Comparison of ENCODE assay signal across 9 cellular contexts in genomic region chr10:23171232-23171876, GRCh38. TPM values are rescaled to one million over a fixed set of nuclear protein-coding genes. Genes with fewer than 3 reads are reported as not detected.
A peak's percentile ranks its signal among the peaks of the same experiment; 100 is the strongest.
DNase-seq lines count a peak whose midpoint lies in the region; ATAC-seq and TF ChIP-seq lines count a peak whose summit lies in the region.
"Had no signal": no experiment of that assay in that cellular context is flagged by ENCODE, and none has a peak within 500 bp of the region (broad histone marks: within the 10 kb centered on the region; RNA-seq: fewer than 3 reads in every experiment).

No MANE protein-coding gene starts in this region.

- H3K27ac Mint-ChIP-seq in H9 (no peak overlapping the region), progenitor cell of endocrine pancreas (no peak overlapping the region), immature natural killer cell (no peak overlapping the region)

- WGBS in H9 (ENCODE audit: extremely low coverage, insufficient read length, low lambda C conversion rate): no CpG with 5 or more reads among the region's 26 CpGs

- H3K36me3 Mint-ChIP-seq in H9 (ENCODE audit: insufficient read depth in 1 of 3, low read depth in 3 of 3) (no peaks in the 10 kb centered on the region), progenitor cell of endocrine pancreas (ENCODE audit: insufficient read depth) (peaks cover 7% of the 10 kb centered on the region), immature natural killer cell (no peaks in the 10 kb centered on the region)

- no peak overlapping the region for H3K23ac ChIP-seq in H9 (ENCODE audit: insufficient read length, low read depth, low read length)

- H3T11ph ChIP-seq in H9 (ENCODE audit: low read length): no peak overlapping the region

- no peaks in the 10 kb centered on the region for H3K4me1 ChIP-seq in H9 (ENCODE audit: insufficient read depth, low read length)

- no peak overlapping the region for H2BK15ac ChIP-seq in H9 (ENCODE audit: low read depth, low read length)

- no peak overlapping the region for H4K8ac ChIP-seq in H9 (replicated peaks; ENCODE audit: insufficient read length, low read depth, low read length)

- no peak overlapping the region for H4K5ac ChIP-seq in H9 (ENCODE audit: insufficient read length, low read depth, low read length)

- H3K27me3 Mint-ChIP-seq in H9 (ENCODE audit: low read depth) (peaks cover 97% of the 10 kb centered on the region), progenitor cell of endocrine pancreas (peaks cover 81% of the 10 kb centered on the region), immature natural killer cell (ENCODE audit: low read depth in 3 of 3) (peaks cover 8 to 38% (median 29%) of the 10 kb centered on the region in 3 donors)

- TF ChIP-seq CTCF in H9 (conservative IDR thresholded peaks at IDR 0.05): no peak
- TF ChIP-seq CTCF in fibroblast of pulmonary artery (IDR thresholded peaks at IDR 0.05; ENCODE audit: low read length, missing control alignments): no peak
- no peak for TF ChIP-seq CTCF in progenitor cell of endocrine pancreas (IDR thresholded peaks at IDR 0.05; ENCODE audit: unreplicated experiment)

- no peaks in the 10 kb centered on the region for H3K79me2 ChIP-seq in H9 (ENCODE audit: insufficient read depth, low read length)

- H3K18ac ChIP-seq in H9 (ENCODE audit: insufficient read length, low read depth, low read length): no peak overlapping the region

- H3K9me3 ChIP-seq in H9 (ENCODE audit: control insufficient read depth, low read depth, low read length): no peaks in the 10 kb centered on the region

- no peak overlapping the region for H3K4me2 ChIP-seq in H9 (ENCODE audit: insufficient read depth, insufficient read length, low read length)

- no peak overlapping the region for H2BK20ac ChIP-seq in H9 (ENCODE audit: low read depth, low read length, poor library complexity, severe bottlenecking)

- no peak overlapping the region for H3K14ac ChIP-seq in H9 (ENCODE audit: insufficient read depth, low read length)

- no peak overlapping the region for H2BK5ac ChIP-seq in H9 (ENCODE audit: insufficient read length, low read length)

- H3K4me1 Mint-ChIP-seq in H9 (peaks cover 5 to 15% of the 10 kb centered on the region in 2 experiments), progenitor cell of endocrine pancreas (ENCODE audit: low read depth) (peaks cover 19% of the 10 kb centered on the region), immature natural killer cell (no peaks in the 10 kb centered on the region)

- no peak overlapping the region for H3K4ac ChIP-seq in H9 (ENCODE audit: low read depth, low read length)

- no peak overlapping the region for H3K56ac ChIP-seq in H9 (ENCODE audit: insufficient read length, low read depth, low read length)

- peaks cover 76% of the 10 kb centered on the region for H3K27me3 ChIP-seq in H9 (ENCODE audit: insufficient read depth, low read length)

- H3K9ac ChIP-seq in H9 (ENCODE audit: extremely low read depth, insufficient read length, low read length): no peak overlapping the region

- H2BK12ac ChIP-seq in H9 (ENCODE audit: insufficient read length, low read depth, low read length): no peak overlapping the region

- no peak overlapping the region for H2BK120ac ChIP-seq in H9 (ENCODE audit: low read depth, low read length, poor library complexity, severe bottlenecking)

- no peaks in the 10 kb centered on the region for H3K79me1 ChIP-seq in H9 (ENCODE audit: insufficient read depth, low read depth, low read length, poor library complexity, severe bottlenecking)

- H3K9me3 Mint-ChIP-seq in H9 (peaks cover 0 to 3% of the 10 kb centered on the region in 2 experiments; a peak in 2 of 5 replicates), progenitor cell of endocrine pancreas (ENCODE audit: low read depth) (no peaks in the 10 kb centered on the region), immature natural killer cell (peaks cover 0 to 4% (median 0%) of the 10 kb centered on the region in 6 donors)

- H2AFZ ChIP-seq in H9 (ENCODE audit: low read length): no peak overlapping the region

- peak; percentile 65 for DNase-seq in H9
- peak; percentile 60 for DNase-seq in fibroblast of pulmonary artery (ENCODE audit: low read depth)
- DNase-seq in progenitor cell of endocrine pancreas (ENCODE audit: low spot score, unreplicated experiment): peak; percentile 67
- DNase-seq in immature natural killer cell: no peak
- DNase-seq in central memory CD4-positive, alpha-beta T cell: no peak
- DNase-seq: substantia nigra, T-helper 9 cell had no signal

- no peak overlapping the region for H3K27ac ChIP-seq in H9 (ENCODE audit: insufficient read length, low read depth, low read length)

- no peaks in the 10 kb centered on the region for H4K20me1 ChIP-seq in H9 (ENCODE audit: control insufficient read depth, insufficient read depth, insufficient read length)

- no peak overlapping the region for H4K91ac ChIP-seq in H9 (ENCODE audit: insufficient read length, low read depth, low read length)

- no peak overlapping the region for H2AK5ac ChIP-seq in H9 (ENCODE audit: insufficient read length, low read length)

- ATAC-seq in SK-N-SH treated with all-trans-retinoic acid at 6 μM for 48 hours: 0 out of 3 replicates have a peak, but pooled peaks have one; percentile 40
- ATAC-seq in HG03196 (IDR thresholded peaks at IDR 0.05; ENCODE audit: unreplicated experiment): no peak

- H3K4me3 ChIP-seq in fibroblast of pulmonary artery (replicated peaks; ENCODE audit: low read depth, low read length): no peak overlapping the region

- peaks cover 8% of the 10 kb centered on the region for H3K23me2 ChIP-seq in H9 (ENCODE audit: insufficient read length, low read depth, low read length, poor library complexity, severe bottlenecking)

- no peak overlapping the region; a peak in 2 of 5 replicates for H3K4me3 Mint-ChIP-seq in H9
- H3K4me3 Mint-ChIP-seq in progenitor cell of endocrine pancreas (ENCODE audit: low read depth): peak overlapping the region; percentile 84
- H3K4me3 Mint-ChIP-seq in immature natural killer cell: no peak overlapping the region

TF ChIP-seq in SK-N-SH treated with all-trans-retinoic acid at 6 μM for 48 hours, 23 proteins besides CTCF, POLR2A, EP300 and RAD21:
- TF ChIP-seq ZNF565 (CRISPR knock-in tag; conservative IDR thresholded peaks at IDR 0.05; ENCODE audit: low read depth) (no peak), OSR1 (CRISPR knock-in tag; IDR thresholded peaks at IDR 0.05) (no peak), PATZ1 (CRISPR knock-in tag; IDR thresholded peaks at IDR 0.05; ENCODE audit: borderline replicate concordance) (no peak), TOX (CRISPR knock-in tag; IDR thresholded peaks at IDR 0.05; ENCODE audit: borderline replicate concordance) (no peak), ZNF8 (CRISPR knock-in tag; IDR thresholded peaks at IDR 0.05) (no peak), CSDC2 (CRISPR knock-in tag; IDR thresholded peaks at IDR 0.05) (no peak)
- TF ChIP-seq, protein P1, sequence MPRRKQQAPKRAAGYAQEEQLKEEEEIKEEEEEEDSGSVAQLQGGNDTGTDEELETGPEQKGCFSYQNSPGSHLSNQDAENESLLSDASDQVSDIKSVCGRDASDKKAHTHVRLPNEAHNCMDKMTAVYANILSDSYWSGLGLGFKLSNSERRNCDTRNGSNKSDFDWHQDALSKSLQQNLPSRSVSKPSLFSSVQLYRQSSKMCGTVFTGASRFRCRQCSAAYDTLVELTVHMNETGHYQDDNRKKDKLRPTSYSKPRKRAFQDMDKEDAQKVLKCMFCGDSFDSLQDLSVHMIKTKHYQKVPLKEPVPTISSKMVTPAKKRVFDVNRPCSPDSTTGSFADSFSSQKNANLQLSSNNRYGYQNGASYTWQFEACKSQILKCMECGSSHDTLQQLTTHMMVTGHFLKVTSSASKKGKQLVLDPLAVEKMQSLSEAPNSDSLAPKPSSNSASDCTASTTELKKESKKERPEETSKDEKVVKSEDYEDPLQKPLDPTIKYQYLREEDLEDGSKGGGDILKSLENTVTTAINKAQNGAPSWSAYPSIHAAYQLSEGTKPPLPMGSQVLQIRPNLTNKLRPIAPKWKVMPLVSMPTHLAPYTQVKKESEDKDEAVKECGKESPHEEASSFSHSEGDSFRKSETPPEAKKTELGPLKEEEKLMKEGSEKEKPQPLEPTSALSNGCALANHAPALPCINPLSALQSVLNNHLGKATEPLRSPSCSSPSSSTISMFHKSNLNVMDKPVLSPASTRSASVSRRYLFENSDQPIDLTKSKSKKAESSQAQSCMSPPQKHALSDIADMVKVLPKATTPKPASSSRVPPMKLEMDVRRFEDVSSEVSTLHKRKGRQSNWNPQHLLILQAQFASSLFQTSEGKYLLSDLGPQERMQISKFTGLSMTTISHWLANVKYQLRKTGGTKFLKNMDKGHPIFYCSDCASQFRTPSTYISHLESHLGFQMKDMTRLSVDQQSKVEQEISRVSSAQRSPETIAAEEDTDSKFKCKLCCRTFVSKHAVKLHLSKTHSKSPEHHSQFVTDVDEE (CRISPR knock-in tag; IDR thresholded peaks at IDR 0.05): no peak

RNA-seq across cellular contexts. Expression of gene PTF1A, which starts 20.8 kb away (rescaled TPM):
- total RNA-seq in H9 (2021): not detected in 2 replicates
- total RNA-seq in progenitor cell of endocrine pancreas: 41.3 and 50.7 TPM in 2 replicates
- polyA plus RNA-seq in immature natural killer cell: not detected

Comparison
In these comparisons a context has a peak if more than half of its experiments do, and no peak if none do; other contexts are left out.
1. DNase-seq: peak in H9 (single experiment), fibroblast of pulmonary artery (single experiment) and progenitor cell of endocrine pancreas (single experiment); none in immature natural killer cell (0 of 3) and central memory CD4-positive, alpha-beta T cell (single experiment).
2. RNA of gene PTF1A, which starts 20.8 kb away (total RNA-seq): 41.3 to 50.7 TPM in progenitor cell of endocrine pancreas; not detected in H9; every median in the first group is over 10 times any median in the second.